1 cellular context compared by ENCODE assay signal in the genomic region with DNA sequence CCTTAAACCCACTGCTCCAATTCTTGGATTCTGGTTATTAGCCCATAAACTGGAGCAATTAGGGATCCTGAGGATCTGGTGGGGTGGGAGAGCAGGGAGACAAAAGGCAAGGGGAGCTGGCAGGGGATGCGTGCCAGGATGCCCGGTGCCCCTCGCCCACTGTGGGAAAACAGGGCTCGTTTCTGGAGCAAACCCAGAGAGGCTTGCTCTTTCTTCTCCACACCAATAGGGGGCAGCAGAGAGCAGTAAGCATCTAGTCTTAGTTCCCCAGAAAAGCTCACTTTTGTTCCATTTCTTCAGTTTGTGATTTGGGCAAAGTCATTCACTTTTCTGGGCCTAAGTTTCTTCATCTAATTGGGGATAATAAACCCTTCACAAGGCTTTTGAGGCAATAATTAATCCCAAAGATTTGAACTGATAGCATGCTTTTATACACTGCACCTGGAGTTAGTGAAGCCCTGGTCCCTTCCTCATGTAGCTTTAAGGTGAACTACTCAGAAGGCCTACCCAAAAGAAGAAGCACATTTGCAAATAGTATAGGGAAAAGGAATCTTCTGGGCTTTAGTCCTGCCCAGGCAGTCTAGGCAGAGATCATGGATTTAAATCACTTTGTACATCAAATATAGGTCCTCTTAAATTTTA.
A peak's percentile ranks its signal among the peaks of the same experiment; 100 is the strongest.
TF ChIP-seq lines count a peak whose summit lies in the region.

No MANE protein-coding gene starts in this region.

TF ChIP-seq in GM12878, 131 proteins besides CTCF, POLR2A, EP300 and RAD21 (continued from another document):
- no peak for TF ChIP-seq IKZF2 (IDR thresholded peaks at IDR 0.05)
- TF ChIP-seq NR2F1 (conservative IDR thresholded peaks at IDR 0.05) = no peak
- TF ChIP-seq, protein P1, sequence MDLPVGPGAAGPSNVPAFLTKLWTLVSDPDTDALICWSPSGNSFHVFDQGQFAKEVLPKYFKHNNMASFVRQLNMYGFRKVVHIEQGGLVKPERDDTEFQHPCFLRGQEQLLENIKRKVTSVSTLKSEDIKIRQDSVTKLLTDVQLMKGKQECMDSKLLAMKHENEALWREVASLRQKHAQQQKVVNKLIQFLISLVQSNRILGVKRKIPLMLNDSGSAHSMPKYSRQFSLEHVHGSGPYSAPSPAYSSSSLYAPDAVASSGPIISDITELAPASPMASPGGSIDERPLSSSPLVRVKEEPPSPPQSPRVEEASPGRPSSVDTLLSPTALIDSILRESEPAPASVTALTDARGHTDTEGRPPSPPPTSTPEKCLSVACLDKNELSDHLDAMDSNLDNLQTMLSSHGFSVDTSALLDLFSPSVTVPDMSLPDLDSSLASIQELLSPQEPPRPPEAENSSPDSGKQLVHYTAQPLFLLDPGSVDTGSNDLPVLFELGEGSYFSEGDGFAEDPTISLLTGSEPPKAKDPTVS (IDR thresholded peaks at IDR 0.05; ENCODE audit: low read depth, low read length) = no peak
- peak; percentile 56 for TF ChIP-seq SMC3 (IDR thresholded peaks at IDR 0.05; ENCODE audit: borderline replicate concordance, low read length)
- no peak for TF ChIP-seq WRNIP1 (IDR thresholded peaks at IDR 0.05; ENCODE audit: borderline replicate concordance, low read depth, low read length)
- no peak for TF ChIP-seq HDAC2 (IDR thresholded peaks at IDR 0.05)
- no peak for TF ChIP-seq SUZ12 (IDR thresholded peaks at IDR 0.05; ENCODE audit: unreplicated experiment)
